In genomic region chr20:37387519-37388269, GRCh38 we compare ENCODE assay signal across 23 cellular contexts.
"Had no signal": no experiment of that assay in that cellular context is flagged by ENCODE, and none has a peak within 500 bp of the region (broad histone marks: within the 10 kb centered on the region; RNA-seq: fewer than 3 reads in every experiment).

No MANE protein-coding gene starts in this region.

- H3K4me3 Mint-ChIP-seq: activated naive CD8-positive, alpha-beta T cell; brain; central memory CD8-positive, alpha-beta T cell; naive thymus-derived CD8-positive, alpha-beta T cell; stimulated activated naive CD8-positive, alpha-beta T cell treated with anti-CD3 and anti-CD28 coated beads, Interleukin-15, Interleukin-2, amounts not matched to agents 100 ng/mL and 50 ng/mL, for 24 hours had no signal

- H3K27ac ChIP-seq: gastrocnemius medialis, heart left ventricle, left lung, right atrium auricular region, suprapubic skin, upper lobe of left lung had no signal

- H3K9me3 ChIP-seq: gastrocnemius medialis, heart left ventricle, left lung, right atrium auricular region, suprapubic skin, upper lobe of left lung had no signal

- H3K4me3 ChIP-seq: gastrocnemius medialis, heart left ventricle, left lung, right atrium auricular region, smooth muscle cell, suprapubic skin, upper lobe of left lung had no signal

- H3K9me3 Mint-ChIP-seq: brain; central memory CD8-positive, alpha-beta T cell; naive thymus-derived CD8-positive, alpha-beta T cell; stimulated activated naive CD8-positive, alpha-beta T cell treated with anti-CD3 and anti-CD28 coated beads, Interleukin-15, Interleukin-2, amounts not matched to agents 100 ng/mL and 50 ng/mL, for 24 hours had no signal

- H3K27me3 ChIP-seq: gastrocnemius medialis, heart left ventricle, right atrium auricular region, suprapubic skin, upper lobe of left lung had no signal

- ATAC-seq: gastrocnemius medialis; heart left ventricle; left lung; naive thymus-derived CD8-positive, alpha-beta T cell had no signal

- H3K27me3 Mint-ChIP-seq: brain; central memory CD8-positive, alpha-beta T cell; progenitor cell of endocrine pancreas; stimulated activated naive CD8-positive, alpha-beta T cell treated with anti-CD3 and anti-CD28 coated beads, Interleukin-15, Interleukin-2, amounts not matched to agents 100 ng/mL and 50 ng/mL, for 24 hours had no signal

- H3K27ac Mint-ChIP-seq: activated naive CD8-positive, alpha-beta T cell; naive thymus-derived CD8-positive, alpha-beta T cell; stimulated activated naive CD8-positive, alpha-beta T cell treated with anti-CD3 and anti-CD28 coated beads, Interleukin-15, Interleukin-2, amounts not matched to agents 100 ng/mL and 50 ng/mL, for 24 hours had no signal

- H3K36me3 ChIP-seq: gastrocnemius medialis had no signal

- H3K36me3 Mint-ChIP-seq: activated naive CD8-positive, alpha-beta T cell; naive thymus-derived CD8-positive, alpha-beta T cell had no signal

- DNase-seq: activated CD4-positive, alpha-beta T cell treated with anti-CD3 and anti-CD28 coated beads, Interleukin-2, amount 50 U/mL, for 48 hours; activated gamma-delta T cell; activated T-cell treated with anti-CD3 and anti-CD28 coated beads, Interleukin-2, amount 50 U/mL, for 1 hour; amniotic stem cell; dermis blood vessel endothelial cell; erythroblast; heart left ventricle; mesenchymal stem cell; nucleus accumbens; T-helper 1 cell; T1000 had no signal
